In the genomic region with DNA sequence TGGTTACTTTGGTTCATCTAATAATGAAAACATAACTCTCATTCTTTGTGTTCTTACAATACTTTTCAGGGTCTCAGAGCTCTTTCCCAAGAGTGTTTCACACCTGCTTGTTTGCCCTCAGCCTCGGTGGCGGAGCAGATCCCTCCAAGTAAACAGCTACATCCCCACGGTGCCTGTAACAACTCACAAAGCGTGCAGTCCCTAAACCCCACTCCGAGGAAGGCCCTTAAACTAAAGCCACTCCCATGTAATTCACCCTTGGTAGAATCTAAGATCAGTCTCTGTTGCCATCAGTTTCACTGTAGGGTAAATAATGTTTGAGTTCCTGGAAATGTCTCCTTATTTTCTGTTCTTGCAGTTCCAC, we compare ENCODE assay signal across 23 cellular contexts.
"Had no signal": no experiment of that assay in that cellular context is flagged by ENCODE, and none has a peak within 500 bp of the region (broad histone marks: within the 10 kb centered on the region; RNA-seq: fewer than 3 reads in every experiment).

No MANE protein-coding gene starts in this region.

- H3K27me3 ChIP-seq: brain microvascular endothelial cell, colonic mucosa, uterus had no signal

- H3K36me3 ChIP-seq: brain microvascular endothelial cell, colonic mucosa, left lung, tibial artery, uterus had no signal

- DNase-seq: activated CD4-positive, alpha-beta T cell treated with anti-CD3 and anti-CD28 coated beads, Interleukin-2, amount 50 U/mL, for 1 hour; activated CD8-positive, alpha-beta memory T cell treated with anti-CD3 and anti-CD28 coated beads, Interleukin-2, amount 50 U/mL, for 4 hours; activated naive CD4-positive, alpha-beta T cell treated with anti-CD3 and anti-CD28 coated beads for 36 hours; activated naive CD8-positive, alpha-beta T cell treated with anti-CD3 and anti-CD28 coated beads, Interleukin-2, amount 50 U/mL, for 24 hours; activated T-cell treated with anti-CD3 and anti-CD28 coated beads, Interleukin-2, amount 50 U/mL, for 4 hours; anterior cingulate cortex; brain microvascular endothelial cell; colonic mucosa; foreskin melanocyte; kidney; left lung; naive thymus-derived CD8-positive, alpha-beta T cell; nucleus accumbens; posterior cingulate gyrus; retina; stimulated activated CD4-positive, alpha-beta T cell treated with anti-CD3 and anti-CD28 coated beads, Interleukin-2, amount 100 ng/mL, for 24 hours; stimulated activated naive CD8-positive, alpha-beta T cell treated with anti-CD3 and anti-CD28 coated beads, Interleukin-15, Interleukin-2, amounts not matched to agents 100 U/mL and 50 U/mL, for 24 hours; substantia nigra; tibial artery; uterus had no signal

- H3K4me3 ChIP-seq: colonic mucosa, left lung, tibial artery, uterus had no signal

- H3K27ac Mint-ChIP-seq: activated naive CD4-positive, alpha-beta T cell treated with anti-CD3 and anti-CD28 coated beads for 36 hours; activated naive CD8-positive, alpha-beta T cell treated with anti-CD3 and anti-CD28 coated beads, Interleukin-2, amount 50 U/mL, for 24 hours; naive thymus-derived CD8-positive, alpha-beta T cell; T-helper 1 cell treated with Interleukin-12 subunit alpha and Interleukin-12 subunit beta and Interleukin-4 antibody, amounts not matched to agents 30 μg/mL and 1 μg/mL, for 36 hours had no signal

- H3K36me3 Mint-ChIP-seq: naive thymus-derived CD8-positive, alpha-beta T cell had no signal

- H3K4me1 ChIP-seq: colonic mucosa, left lung, uterus had no signal

- H3K9me3 ChIP-seq: colonic mucosa, left lung, tibial artery, uterus had no signal

- H3K27me3 Mint-ChIP-seq: central memory CD8-positive, alpha-beta T cell had no signal

- H3K4me1 Mint-ChIP-seq: activated naive CD8-positive, alpha-beta T cell treated with anti-CD3 and anti-CD28 coated beads, Interleukin-2, amount 50 U/mL, for 24 hours; central memory CD8-positive, alpha-beta T cell; naive thymus-derived CD8-positive, alpha-beta T cell had no signal

- ATAC-seq: activated CD4-positive, CD25-positive, alpha-beta regulatory T cell treated with anti-CD3 and anti-CD28 coated beads, Interleukin-2, amount 50 U/mL, for 24 hours; activated naive CD8-positive, alpha-beta T cell treated with anti-CD3 and anti-CD28 coated beads, Interleukin-2, amount 50 U/mL, for 24 hours; activated T-cell treated with anti-CD3 and anti-CD28 coated beads, Interleukin-2, amount 50 U/mL, for 4 hours; left lung; naive thymus-derived CD8-positive, alpha-beta T cell; stimulated activated naive CD8-positive, alpha-beta T cell treated with anti-CD3 and anti-CD28 coated beads, Interleukin-15, Interleukin-2, amounts not matched to agents 100 U/mL and 50 U/mL, for 24 hours had no signal

- H3K9me3 Mint-ChIP-seq: activated naive CD4-positive, alpha-beta T cell treated with anti-CD3 and anti-CD28 coated beads for 36 hours had no signal

- H3K4me3 Mint-ChIP-seq: activated naive CD4-positive, alpha-beta T cell treated with anti-CD3 and anti-CD28 coated beads for 36 hours; activated naive CD8-positive, alpha-beta T cell treated with anti-CD3 and anti-CD28 coated beads, Interleukin-2, amount 50 U/mL, for 24 hours; activated T-cell treated with anti-CD3 and anti-CD28 coated beads, Interleukin-2, amount 50 U/mL, for 4 hours; central memory CD8-positive, alpha-beta T cell; naive thymus-derived CD8-positive, alpha-beta T cell; T-helper 1 cell treated with Interleukin-12 subunit alpha and Interleukin-12 subunit beta and Interleukin-4 antibody, amounts not matched to agents 30 μg/mL and 1 μg/mL, for 36 hours had no signal

- H3K27ac ChIP-seq: brain microvascular endothelial cell, colonic mucosa, left lung, tibial artery, uterus had no signal
